In genomic region chr22:35422936-35423335, GRCh38 we compare ENCODE assay signal across 22 cellular contexts. TPM values are rescaled to one million over a fixed set of nuclear protein-coding genes. Genes with fewer than 3 reads are reported as not detected.
"Had no signal": no experiment of that assay in that cellular context is flagged by ENCODE, and none has a peak within 500 bp of the region (broad histone marks: within the 10 kb centered on the region; RNA-seq: fewer than 3 reads in every experiment).

No MANE protein-coding gene starts in this region.

- FAIRE-seq: K562, TTC549 had no signal

- H3K4me3 ChIP-seq: cardiac muscle cell, K562, Peyer's patch had no signal

- H3K27ac ChIP-seq: brain microvascular endothelial cell, cardiac muscle cell, Peyer's patch had no signal

- H3K4me3 Mint-ChIP-seq: activated CD4-positive, alpha-beta memory T cell treated with anti-CD3 and anti-CD28 coated beads for 36 hours; activated CD4-positive, alpha-beta T cell treated with anti-CD3 and anti-CD28 coated beads, Interleukin-2, amount 10 ng/mL, durations not matched to agents 7 days and 5 days; activated naive CD8-positive, alpha-beta T cell; activated T-helper 1 cell treated with anti-CD3 and anti-CD28 coated beads, Interleukin-12 subunit alpha, Interleukin-12 subunit beta, Interleukin-2, Interleukin-4 antibody, amounts not matched to agents 30 ng/mL and 10 ng/mL and 1 ng/mL, durations not matched to agents 14 hours and 24 hours and 36 hours; T-helper 17 cell had no signal

- H3K4me1 ChIP-seq: Peyer's patch had no signal

- H3K4me1 Mint-ChIP-seq: activated CD4-positive, alpha-beta T cell treated with anti-CD3 and anti-CD28 coated beads, Interleukin-2, amount 10 ng/mL, durations not matched to agents 7 days and 5 days had no signal

- H3K27me3 Mint-ChIP-seq: activated CD4-positive, alpha-beta memory T cell treated with anti-CD3 and anti-CD28 coated beads for 36 hours; activated CD4-positive, alpha-beta T cell treated with anti-CD3 and anti-CD28 coated beads, Interleukin-2, amount 10 ng/mL, durations not matched to agents 7 days and 5 days; activated naive CD8-positive, alpha-beta T cell; T-helper 17 cell had no signal

- H3K36me3 ChIP-seq: brain microvascular endothelial cell had no signal

- H3K9me3 Mint-ChIP-seq: activated CD4-positive, alpha-beta memory T cell treated with anti-CD3 and anti-CD28 coated beads for 36 hours; activated CD4-positive, alpha-beta T cell treated with anti-CD3 and anti-CD28 coated beads, Interleukin-2, amount 10 ng/mL, durations not matched to agents 7 days and 5 days; activated T-helper 1 cell treated with anti-CD3 and anti-CD28 coated beads, Interleukin-12 subunit alpha, Interleukin-12 subunit beta, Interleukin-2, Interleukin-4 antibody, amounts not matched to agents 30 ng/mL and 10 ng/mL and 1 ng/mL, durations not matched to agents 14 hours and 24 hours and 36 hours had no signal

- DNase-seq: activated CD4-positive, alpha-beta memory T cell treated with anti-CD3 and anti-CD28 coated beads for 36 hours; activated CD4-positive, alpha-beta T cell treated with anti-CD3 and anti-CD28 coated beads, Interleukin-2, amount 10 ng/mL, durations not matched to agents 7 days and 5 days; activated CD4-positive, CD25-positive, alpha-beta regulatory T cell; activated CD8-positive, alpha-beta memory T cell treated with anti-CD3 and anti-CD28 coated beads for 24 hours; activated effector memory CD4-positive, alpha-beta T cell treated with anti-CD3 and anti-CD28 coated beads, Interleukin-2, amount 50 U/mL, for 16 hours; brain microvascular endothelial cell; Karpas-422; MM.1S; NCI-H1105 treated with DMSO at 0.1 percent for 48 hours; NCI-H1436 treated with DMSO at 0.1 percent for 48 hours; NCI-H187; NCI-H2081; NCI-H524; Peyer's patch; SHP77 treated with DMSO at 0.1 percent for 48 hours; T-helper 17 cell; T-helper 9 cell had no signal

- H3K27ac Mint-ChIP-seq: activated CD4-positive, alpha-beta memory T cell treated with anti-CD3 and anti-CD28 coated beads for 36 hours; activated CD4-positive, alpha-beta T cell treated with anti-CD3 and anti-CD28 coated beads, Interleukin-2, amount 10 ng/mL, durations not matched to agents 7 days and 5 days; activated naive CD8-positive, alpha-beta T cell; activated T-helper 1 cell treated with anti-CD3 and anti-CD28 coated beads, Interleukin-12 subunit alpha, Interleukin-12 subunit beta, Interleukin-2, Interleukin-4 antibody, amounts not matched to agents 30 ng/mL and 10 ng/mL and 1 ng/mL, durations not matched to agents 14 hours and 24 hours and 36 hours; T-helper 17 cell had no signal

- H3K27me3 ChIP-seq: brain microvascular endothelial cell, cardiac muscle cell, Peyer's patch had no signal

- ATAC-seq: K562, T-helper 17 cell had no signal

- H3K9me3 ChIP-seq: Peyer's patch had no signal

- H3K36me3 Mint-ChIP-seq: activated naive CD8-positive, alpha-beta T cell had no signal

RNA-seq across cellular contexts. Expression of gene HMOX1, which starts 42.0 kb away (rescaled TPM):
- total RNA-seq: K562 had no signal
- polyA plus RNA-seq: K562 had no signal
